1 cellular context compared by ENCODE assay signal in genomic region chr19:3104708-3104983, GRCh38.
TF ChIP-seq lines count a peak whose summit lies in the region.

No MANE protein-coding gene starts in this region.

TF ChIP-seq in GM23338, 12 proteins besides CTCF, POLR2A, EP300 and RAD21 (continued from another document):
- TF ChIP-seq ZNF462 (CRISPR knock-in tag; IDR thresholded peaks at IDR 0.05) = no peak
- TF ChIP-seq ZNF331 (CRISPR knock-in tag; IDR thresholded peaks at IDR 0.05; ENCODE audit: low read depth) = no peak
- no peak for TF ChIP-seq EZH2phosphoT487 (IDR thresholded peaks at IDR 0.05; ENCODE audit: unreplicated experiment)
- no peak for TF ChIP-seq CREB1 (CRISPR knock-in tag; IDR thresholded peaks at IDR 0.05; ENCODE audit: low read depth)
- no peak for TF ChIP-seq STAT1 (IDR thresholded peaks at IDR 0.05; ENCODE audit: unreplicated experiment)
- no peak for TF ChIP-seq POLR2AphosphoS5 (IDR thresholded peaks at IDR 0.05; ENCODE audit: low read depth)
- TF ChIP-seq EZH2 (IDR thresholded peaks at IDR 0.05; ENCODE audit: low read depth, unreplicated experiment) = no peak
- TF ChIP-seq REST (IDR thresholded peaks at IDR 0.05; ENCODE audit: unreplicated experiment) = no peak
- no peak for TF ChIP-seq ZNF114 (CRISPR knock-in tag; IDR thresholded peaks at IDR 0.05)
